15 cellular contexts compared by ENCODE assay signal in genomic region chr6:17630511-17631073, GRCh38. TPM values are rescaled to one million over a fixed set of nuclear protein-coding genes. Genes with fewer than 3 reads are reported as not detected.
DNase-seq lines count a peak whose midpoint lies in the region; ATAC-seq and TF ChIP-seq lines count a peak whose summit lies in the region.
"Had no signal": no experiment of that assay in that cellular context is flagged by ENCODE, and none has a peak within 500 bp of the region (broad histone marks: within the 10 kb centered on the region; RNA-seq: fewer than 3 reads in every experiment).

No MANE protein-coding gene starts in this region.

- H3K4me3 ChIP-seq in left lung, result no peak overlapping the region
- H3K4me3 ChIP-seq: GM23248, heart left ventricle, SJCRH30 had no signal

- H3K4me1 Mint-ChIP-seq in activated CD8-positive, alpha-beta T cell treated with anti-CD3 and anti-CD28 coated beads for 36 hours (ENCODE audit: low read depth), result peaks cover 47% of the 10 kb centered on the region
- peaks cover 39% of the 10 kb centered on the region for H3K4me1 Mint-ChIP-seq in activated CD8-positive, alpha-beta T cell treated with anti-CD3 and anti-CD28 coated beads, Interleukin-2, amount 10 ng/mL, durations not matched to agents 7 days and 5 days (ENCODE audit: low read depth)
- H3K4me1 Mint-ChIP-seq: neural crest cell had no signal

- peaks cover 6 to 12% of the 10 kb centered on the region in 2 donors for H3K4me1 ChIP-seq in left lung
- H3K4me1 ChIP-seq: SJCRH30 had no signal

- CTCF ChIA-PET in activated CD8-positive, alpha-beta T cell treated with anti-CD3 and anti-CD28 coated beads for 36 hours (lab: Charles Lee), result interaction anchor here (0.8 to 1.2 kb wide), 2 partner anchors 35 to 157 kb away, joined by 3 read pairs; no protein-coding TSS in a partner anchor
- CTCF ChIA-PET in activated CD8-positive, alpha-beta T cell treated with anti-CD3 and anti-CD28 coated beads, Interleukin-2, amount 10 ng/mL, durations not matched to agents 7 days and 5 days (lab: Charles Lee), result interaction anchor here (0.5 to 1.3 kb wide), 5 partner anchors 26 to 1963 kb away, joined by 3 to 5 read pairs (median 3); no protein-coding TSS in a partner anchor

- H3K27ac Mint-ChIP-seq in activated CD8-positive, alpha-beta T cell treated with anti-CD3 and anti-CD28 coated beads for 36 hours, result peak overlapping the region; percentile 22
- no peak overlapping the region for H3K27ac Mint-ChIP-seq in activated CD8-positive, alpha-beta T cell treated with anti-CD3 and anti-CD28 coated beads, Interleukin-2, amount 10 ng/mL, durations not matched to agents 7 days and 5 days

- no peak for TF ChIP-seq CTCF in activated CD8-positive, alpha-beta T cell treated with anti-CD3 and anti-CD28 coated beads for 36 hours (IDR thresholded peaks at IDR 0.05)
- TF ChIP-seq CTCF in left lung (IDR thresholded peaks at IDR 0.05), result no peak

- no peak overlapping the region for H3K4me3 Mint-ChIP-seq in activated CD8-positive, alpha-beta T cell treated with anti-CD3 and anti-CD28 coated beads for 36 hours
- no peak overlapping the region for H3K4me3 Mint-ChIP-seq in activated CD8-positive, alpha-beta T cell treated with anti-CD3 and anti-CD28 coated beads, Interleukin-2, amount 10 ng/mL, durations not matched to agents 7 days and 5 days
- H3K4me3 Mint-ChIP-seq: neural crest cell had no signal

- DNase-seq in activated CD8-positive, alpha-beta T cell treated with anti-CD3 and anti-CD28 coated beads for 36 hours, result no peak
- no peak for DNase-seq in activated CD8-positive, alpha-beta T cell treated with anti-CD3 and anti-CD28 coated beads, Interleukin-2, amount 10 ng/mL, durations not matched to agents 7 days and 5 days
- peak; percentile 29 for DNase-seq in amniotic epithelial cell (ENCODE audit: low read depth)
- DNase-seq in left lung, result peak; percentile 61 to 77
- DNase-seq in smooth muscle cell of the brain vasculature (ENCODE audit: low read depth, low spot score), result peak; percentile 10
- DNase-seq: cerebellar nuclear complex; GM23248; heart left ventricle; NCI-H226; SJCRH30; stimulated activated naive CD4-positive, alpha-beta T cell had no signal

- H3K36me3 Mint-ChIP-seq in activated CD8-positive, alpha-beta T cell treated with anti-CD3 and anti-CD28 coated beads for 36 hours (ENCODE audit: low read depth), result peaks cover 74% of the 10 kb centered on the region
- H3K36me3 Mint-ChIP-seq in activated CD8-positive, alpha-beta T cell treated with anti-CD3 and anti-CD28 coated beads, Interleukin-2, amount 10 ng/mL, durations not matched to agents 7 days and 5 days (ENCODE audit: low read depth), result peaks cover 72% of the 10 kb centered on the region

- H3K9me3 ChIP-seq in left lung, result no peaks in the 10 kb centered on the region
- H3K9me3 ChIP-seq: heart left ventricle, SJCRH30 had no signal

- no peaks in the 10 kb centered on the region for H3K27me3 Mint-ChIP-seq in activated CD8-positive, alpha-beta T cell treated with anti-CD3 and anti-CD28 coated beads for 36 hours
- no peaks in the 10 kb centered on the region for H3K27me3 Mint-ChIP-seq in activated CD8-positive, alpha-beta T cell treated with anti-CD3 and anti-CD28 coated beads, Interleukin-2, amount 10 ng/mL, durations not matched to agents 7 days and 5 days (ENCODE audit: low read depth)

- POLR2A ChIA-PET in activated CD8-positive, alpha-beta T cell treated with anti-CD3 and anti-CD28 coated beads for 36 hours (lab: Charles Lee), result no interaction called here
- POLR2A ChIA-PET in activated CD8-positive, alpha-beta T cell treated with anti-CD3 and anti-CD28 coated beads, Interleukin-2, amount 10 ng/mL, durations not matched to agents 7 days and 5 days (lab: Charles Lee), result no interaction called here

- no peak for ATAC-seq in activated CD8-positive, alpha-beta T cell treated with anti-CD3 and anti-CD28 coated beads for 36 hours
- no peak for ATAC-seq in activated CD8-positive, alpha-beta T cell treated with anti-CD3 and anti-CD28 coated beads, Interleukin-2, amount 10 ng/mL, durations not matched to agents 7 days and 5 days
- ATAC-seq in left lung (peak; percentile 85), GM21360 (IDR thresholded peaks at IDR 0.05; ENCODE audit: unreplicated experiment) (no peak), HG03571 (IDR thresholded peaks at IDR 0.05; ENCODE audit: unreplicated experiment) (no peak), GM18909 (IDR thresholded peaks at IDR 0.05; ENCODE audit: poor library complexity, unreplicated experiment) (no peak)
- ATAC-seq: heart left ventricle had no signal

- H3K27ac ChIP-seq in left lung, result peak overlapping the region; percentile 53 to 55
- H3K27ac ChIP-seq: GM23248, heart left ventricle, SJCRH30 had no signal

- H3K36me3 ChIP-seq in left lung, result peaks cover 4 to 67% of the 10 kb centered on the region in 2 donors

- no peaks in the 10 kb centered on the region for H3K27me3 ChIP-seq in left lung
- H3K27me3 ChIP-seq: heart left ventricle, SJCRH30 had no signal

- intact Hi-C loops in activated CD8-positive, alpha-beta T cell treated with anti-CD3 and anti-CD28 coated beads for 36 hours (cut with micrococcal nuclease), result no loop called here
- intact Hi-C loops in left lung (cut with DNase I), result no loop called here

- no peaks in the 10 kb centered on the region for H3K9me3 Mint-ChIP-seq in activated CD8-positive, alpha-beta T cell treated with anti-CD3 and anti-CD28 coated beads for 36 hours
- no peaks in the 10 kb centered on the region for H3K9me3 Mint-ChIP-seq in activated CD8-positive, alpha-beta T cell treated with anti-CD3 and anti-CD28 coated beads, Interleukin-2, amount 10 ng/mL, durations not matched to agents 7 days and 5 days (ENCODE audit: insufficient read depth)
- H3K9me3 Mint-ChIP-seq: neural crest cell had no signal

RNA-seq across cellular contexts. Expression of gene FAM8A1, which starts 30.5 kb away (rescaled TPM):
- total RNA-seq in activated CD8-positive, alpha-beta T cell treated with anti-CD3 and anti-CD28 coated beads for 36 hours, result 1 to 10 TPM; 3.2 to 3.8 TPM
- total RNA-seq in activated CD8-positive, alpha-beta T cell treated with anti-CD3 and anti-CD28 coated beads, Interleukin-2, amount 10 ng/mL, durations not matched to agents 7 days and 5 days, result 1 to 10 TPM; 6.2 TPM
- 10 to 100 TPM; 24.7 to 35.5 TPM for total RNA-seq in left lung

Comparison
In these comparisons a context has a peak if more than half of its experiments do, and no peak if none do; other contexts are left out.
1. DNase-seq: peak in amniotic epithelial cell (single experiment), left lung (2 of 2) and smooth muscle cell of the brain vasculature (single experiment); none in activated CD8-positive, alpha-beta T cell treated with anti-CD3 and anti-CD28 coated beads for 36 hours (single experiment) and activated CD8-positive, alpha-beta T cell treated with anti-CD3 and anti-CD28 coated beads, Interleukin-2, amount 10 ng/mL, durations not matched to agents 7 days and 5 days (single experiment).